ENCODE assay signal across 8 cellular contexts in the genomic region with DNA sequence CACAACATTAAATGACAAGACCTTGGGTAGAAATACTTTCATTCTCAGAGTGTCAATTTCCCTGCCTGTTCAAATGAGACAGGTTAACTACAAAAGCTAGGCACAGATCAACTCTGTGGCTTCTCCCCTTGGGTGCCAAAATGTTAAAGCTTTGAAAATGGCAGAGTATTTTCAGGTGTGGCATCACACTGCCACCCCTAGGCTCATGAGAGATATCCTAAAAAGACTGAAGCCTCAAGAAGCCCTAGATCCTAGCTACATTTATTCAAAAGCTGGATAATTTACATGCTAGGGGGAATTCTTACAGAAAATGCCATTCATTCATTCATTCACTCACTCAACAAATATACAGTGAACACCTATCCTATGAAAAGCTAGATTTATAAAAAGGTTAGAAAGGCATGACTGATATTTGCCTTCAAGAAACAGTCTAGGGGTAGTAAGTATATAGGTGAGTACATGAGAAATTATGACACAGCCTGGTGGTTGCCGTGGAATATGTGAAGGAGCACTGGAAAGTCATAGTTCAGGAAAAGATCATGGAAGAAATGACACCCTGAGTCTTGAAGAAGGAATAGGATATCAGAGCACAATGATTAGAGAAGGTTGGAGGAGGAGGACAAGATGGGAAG. TPM values are rescaled to one million over a fixed set of nuclear protein-coding genes. Genes with fewer than 3 reads are reported as not detected.
DNase-seq lines count a peak whose midpoint lies in the region; ATAC-seq and TF ChIP-seq lines count a peak whose summit lies in the region.

No MANE protein-coding gene starts in this region.

- peak; percentile 70 to 78 (median 72) for ATAC-seq in right lobe of liver
- ATAC-seq in GM21367 (IDR thresholded peaks at IDR 0.05; ENCODE audit: unreplicated experiment): no peak

- H3K4me3 Mint-ChIP-seq in activated naive CD4-positive, alpha-beta T cell treated with anti-CD3 and anti-CD28 coated beads, Interleukin-2, amount 50 U/mL, for 24 hours: peak overlapping the region; percentile 47

- H3K27ac ChIP-seq in right lobe of liver: no peak overlapping the region
- no peak overlapping the region for H3K27ac ChIP-seq in effector memory CD4-positive, alpha-beta T cell (ENCODE audit: insufficient read depth, low read length, poor library complexity, severe bottlenecking)

- no peaks in the 10 kb centered on the region for H3K27me3 ChIP-seq in right lobe of liver
- no peaks in the 10 kb centered on the region for H3K27me3 ChIP-seq in effector memory CD4-positive, alpha-beta T cell (replicated peaks; ENCODE audit: control insufficient read depth, insufficient read depth, low read length, poor library complexity, severe bottlenecking)

- H3K4me1 Mint-ChIP-seq in activated naive CD4-positive, alpha-beta T cell treated with anti-CD3 and anti-CD28 coated beads, Interleukin-2, amount 50 U/mL, for 24 hours: peaks cover 66% of the 10 kb centered on the region

- DNase-seq in NCI-H2227 (lab: John Stamatoyannopoulos, UW; ENCODE audit: unreplicated experiment) (peak; percentile 17), NCI-H2227 treated with DMSO at 0.1 percent for 48 hours (lab: John Stamatoyannopoulos, UW) (no peak), NB4 (ENCODE audit: low read depth) (peak; percentile 67), right lobe of liver (no peak), T1000 (lab: John Stamatoyannopoulos, UW) (no peak)
- no peak for DNase-seq in effector memory CD4-positive, alpha-beta T cell

- no peaks in the 10 kb centered on the region for H3K9me3 ChIP-seq in right lobe of liver
- H3K9me3 ChIP-seq in effector memory CD4-positive, alpha-beta T cell (ENCODE audit: control insufficient read depth, low read length): no peaks in the 10 kb centered on the region

- H3K9me3 Mint-ChIP-seq in activated naive CD4-positive, alpha-beta T cell treated with anti-CD3 and anti-CD28 coated beads, Interleukin-2, amount 50 U/mL, for 24 hours: peaks cover 4% of the 10 kb centered on the region

- TF ChIP-seq POLR2A in NB4 (IDR thresholded peaks at IDR 0.05; ENCODE audit: extremely low read depth, insufficient read length) (no peak), right lobe of liver (IDR thresholded peaks at IDR 0.05) (no peak)

- H3K36me3 Mint-ChIP-seq in activated naive CD4-positive, alpha-beta T cell treated with anti-CD3 and anti-CD28 coated beads, Interleukin-2, amount 50 U/mL, for 24 hours: no peaks in the 10 kb centered on the region

- WGBS in right lobe of liver (ENCODE audit: insufficient coverage, low coverage, low lambda C conversion rate, missing lambda C conversion rate): 45% methylated on average over 1 of the region's 1 CpG

- H3K4me3 ChIP-seq in NB4 (ENCODE audit: low read depth, low read length) (no peak overlapping the region), right lobe of liver (no peak overlapping the region)
- no peak overlapping the region for H3K4me3 ChIP-seq in effector memory CD4-positive, alpha-beta T cell (ENCODE audit: insufficient read depth, low read depth, low read length, poor library complexity, severe bottlenecking)

- no peaks in the 10 kb centered on the region for H3K4me1 ChIP-seq in right lobe of liver
- peaks cover 41% of the 10 kb centered on the region for H3K4me1 ChIP-seq in effector memory CD4-positive, alpha-beta T cell (ENCODE audit: control insufficient read depth, insufficient read depth, low read length, poor library complexity, severe bottlenecking)

- H3K27me3 Mint-ChIP-seq in activated naive CD4-positive, alpha-beta T cell treated with anti-CD3 and anti-CD28 coated beads, Interleukin-2, amount 50 U/mL, for 24 hours: no peaks in the 10 kb centered on the region

- H3K27ac Mint-ChIP-seq in activated naive CD4-positive, alpha-beta T cell treated with anti-CD3 and anti-CD28 coated beads, Interleukin-2, amount 50 U/mL, for 24 hours: peak overlapping the region; percentile 69

- intact Hi-C loops in right lobe of liver (cut with DNase I): loop anchor here (5.0 to 10.0 kb wide), 3 partner anchors 227 to 590 kb away; no protein-coding TSS in a partner anchor

- no peaks in the 10 kb centered on the region for H3K36me3 ChIP-seq in right lobe of liver
- H3K36me3 ChIP-seq in effector memory CD4-positive, alpha-beta T cell (ENCODE audit: control insufficient read depth, insufficient read depth, low read length): no peaks in the 10 kb centered on the region

- TF ChIP-seq CTCF in NB4 (IDR thresholded peaks at IDR 0.05; ENCODE audit: low read depth, low read length): peak; percentile 17
- TF ChIP-seq CTCF in right lobe of liver (IDR thresholded peaks at IDR 0.05): peak; percentile 46 to 65 (median 54)

RNA-seq across cellular contexts. Expression of a gene that starts 15.9 kb away (rescaled TPM):
- 10 to 100 TPM; 23.3 to 66.4 (median 50.0) TPM for total RNA-seq in right lobe of liver

Comparison
In these comparisons a context has a peak if more than half of its experiments do, and no peak if none do; other contexts are left out.
1. DNase-seq: peak in NCI-H2227 (single experiment) and NB4 (single experiment); none in NCI-H2227 treated with DMSO at 0.1 percent for 48 hours (single experiment), right lobe of liver (0 of 3), effector memory CD4-positive, alpha-beta T cell (0 of 3) and T1000 (single experiment).